ENCODE assay signal across 1 cellular context in the genomic region with DNA sequence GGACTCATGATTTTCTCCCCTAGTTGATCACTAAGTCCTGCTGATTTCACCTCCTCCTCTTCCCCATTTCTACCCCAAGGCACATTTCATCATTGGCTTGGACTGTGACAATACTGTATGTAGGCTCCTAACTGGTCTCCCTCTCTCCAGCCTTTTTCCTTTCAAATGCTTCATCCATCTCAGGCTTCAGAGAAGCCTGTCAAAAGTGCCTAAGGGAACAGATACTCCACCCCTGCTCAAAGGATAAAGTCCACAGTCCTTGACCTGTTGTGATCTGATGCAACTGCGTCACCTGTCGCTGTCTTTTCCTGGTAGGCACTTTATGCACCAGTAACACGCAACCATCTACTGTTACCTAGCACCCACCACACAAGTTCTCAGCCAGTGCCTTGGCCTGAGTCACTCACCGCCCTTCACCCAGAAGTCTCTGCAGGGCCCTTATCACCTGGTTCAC.
TF ChIP-seq lines count a peak whose summit lies in the region.

No MANE protein-coding gene starts in this region.

TF ChIP-seq in HepG2, 621 proteins besides CTCF, POLR2A, EP300 and RAD21 (continued from another document and continues in another):
- no peak for TF ChIP-seq ZNF563 (CRISPR knock-in tag; IDR thresholded peaks at IDR 0.05)
- peak; percentile 89 for TF ChIP-seq NR2F6 (IDR thresholded peaks at IDR 0.05)
- TF ChIP-seq NR2F6 (CRISPR knock-in tag; IDR thresholded peaks at IDR 0.05): peak; percentile 95
- TF ChIP-seq ZNF780A (CRISPR knock-in tag; IDR thresholded peaks at IDR 0.05): no peak
- TF ChIP-seq AHR (CRISPR knock-in tag; IDR thresholded peaks at IDR 0.05): no peak
- TF ChIP-seq SSRP1 (CRISPR knock-in tag; IDR thresholded peaks at IDR 0.05): peak; percentile 74; the same call in 1 of the 2 replicates
- TF ChIP-seq HNF4G (IDR thresholded peaks at IDR 0.05; ENCODE audit: borderline replicate concordance, low read depth, low read length): peak; percentile 92
- TF ChIP-seq HNF4G (CRISPR knock-in tag; IDR thresholded peaks at IDR 0.05; ENCODE audit: borderline replicate concordance, low read depth): peak; percentile 90
- TF ChIP-seq, protein P1, sequence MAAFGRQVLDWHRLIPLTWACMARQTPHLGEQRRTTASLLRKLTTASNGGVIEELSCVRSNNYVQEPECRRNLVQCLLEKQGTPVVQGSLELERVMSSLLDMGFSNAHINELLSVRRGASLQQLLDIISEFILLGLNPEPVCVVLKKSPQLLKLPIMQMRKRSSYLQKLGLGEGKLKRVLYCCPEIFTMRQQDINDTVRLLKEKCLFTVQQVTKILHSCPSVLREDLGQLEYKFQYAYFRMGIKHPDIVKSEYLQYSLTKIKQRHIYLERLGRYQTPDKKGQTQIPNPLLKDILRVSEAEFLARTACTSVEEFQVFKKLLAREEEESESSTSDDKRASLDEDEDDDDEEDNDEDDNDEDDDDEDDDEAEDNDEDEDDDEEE (CRISPR knock-in tag; IDR thresholded peaks at IDR 0.05): no peak
- TF ChIP-seq, protein P2, sequence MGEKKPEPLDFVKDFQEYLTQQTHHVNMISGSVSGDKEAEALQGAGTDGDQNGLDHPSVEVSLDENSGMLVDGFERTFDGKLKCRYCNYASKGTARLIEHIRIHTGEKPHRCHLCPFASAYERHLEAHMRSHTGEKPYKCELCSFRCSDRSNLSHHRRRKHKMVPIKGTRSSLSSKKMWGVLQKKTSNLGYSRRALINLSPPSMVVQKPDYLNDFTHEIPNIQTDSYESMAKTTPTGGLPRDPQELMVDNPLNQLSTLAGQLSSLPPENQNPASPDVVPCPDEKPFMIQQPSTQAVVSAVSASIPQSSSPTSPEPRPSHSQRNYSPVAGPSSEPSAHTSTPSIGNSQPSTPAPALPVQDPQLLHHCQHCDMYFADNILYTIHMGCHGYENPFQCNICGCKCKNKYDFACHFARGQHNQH (CRISPR knock-in tag; IDR thresholded peaks at IDR 0.05): peak; percentile 76
- TF ChIP-seq CCAR2 (optimal IDR thresholded peaks at IDR 0.05; ENCODE audit: low read depth, low read length): no peak
- 0 out of 2 replicates have a peak, but pooled peaks have one; percentile 13 for TF ChIP-seq RFX3 (CRISPR knock-in tag; IDR thresholded peaks at IDR 0.05)
- no peak for TF ChIP-seq ZNF530 (CRISPR knock-in tag; IDR thresholded peaks at IDR 0.05; ENCODE audit: low read depth)
- no peak for TF ChIP-seq MAFG (CRISPR knock-in tag; IDR thresholded peaks at IDR 0.05)
- TF ChIP-seq ZNF253 (CRISPR knock-in tag; IDR thresholded peaks at IDR 0.05; ENCODE audit: borderline replicate concordance): no peak
- TF ChIP-seq, protein P3, sequence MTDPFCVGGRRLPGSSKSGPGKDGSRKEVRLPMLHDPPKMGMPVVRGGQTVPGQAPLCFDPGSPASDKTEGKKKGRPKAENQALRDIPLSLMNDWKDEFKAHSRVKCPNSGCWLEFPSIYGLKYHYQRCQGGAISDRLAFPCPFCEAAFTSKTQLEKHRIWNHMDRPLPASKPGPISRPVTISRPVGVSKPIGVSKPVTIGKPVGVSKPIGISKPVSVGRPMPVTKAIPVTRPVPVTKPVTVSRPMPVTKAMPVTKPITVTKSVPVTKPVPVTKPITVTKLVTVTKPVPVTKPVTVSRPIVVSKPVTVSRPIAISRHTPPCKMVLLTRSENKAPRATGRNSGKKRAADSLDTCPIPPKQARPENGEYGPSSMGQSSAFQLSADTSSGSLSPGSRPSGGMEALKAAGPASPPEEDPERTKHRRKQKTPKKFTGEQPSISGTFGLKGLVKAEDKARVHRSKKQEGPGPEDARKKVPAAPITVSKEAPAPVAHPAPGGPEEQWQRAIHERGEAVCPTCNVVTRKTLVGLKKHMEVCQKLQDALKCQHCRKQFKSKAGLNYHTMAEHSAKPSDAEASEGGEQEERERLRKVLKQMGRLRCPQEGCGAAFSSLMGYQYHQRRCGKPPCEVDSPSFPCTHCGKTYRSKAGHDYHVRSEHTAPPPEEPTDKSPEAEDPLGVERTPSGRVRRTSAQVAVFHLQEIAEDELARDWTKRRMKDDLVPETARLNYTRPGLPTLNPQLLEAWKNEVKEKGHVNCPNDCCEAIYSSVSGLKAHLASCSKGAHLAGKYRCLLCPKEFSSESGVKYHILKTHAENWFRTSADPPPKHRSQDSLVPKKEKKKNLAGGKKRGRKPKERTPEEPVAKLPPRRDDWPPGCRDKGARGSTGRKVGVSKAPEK (CRISPR knock-in tag; IDR thresholded peaks at IDR 0.05; ENCODE audit: borderline replicate concordance): no peak
- TF ChIP-seq ZMYM3 (CRISPR knock-in tag; IDR thresholded peaks at IDR 0.05): 0 out of 2 replicates have a peak, but pooled peaks have one; percentile 23
- TF ChIP-seq ZNF468 (CRISPR knock-in tag; IDR thresholded peaks at IDR 0.05): no peak
- TF ChIP-seq NR2C2 (CRISPR knock-in tag; IDR thresholded peaks at IDR 0.05; ENCODE audit: borderline replicate concordance): peak; percentile 90
- TF ChIP-seq SP2 (CRISPR knock-in tag; IDR thresholded peaks at IDR 0.05): no peak
- peak; percentile 36; the same call in 1 of the 2 replicates for TF ChIP-seq BHLHE40 (IDR thresholded peaks at IDR 0.05; ENCODE audit: low read length)
- no peak for TF ChIP-seq MLLT10 (CRISPR knock-in tag; IDR thresholded peaks at IDR 0.05)
- TF ChIP-seq ZKSCAN8 (CRISPR knock-in tag; IDR thresholded peaks at IDR 0.05; ENCODE audit: borderline replicate concordance): no peak
- TF ChIP-seq GFI1 (CRISPR knock-in tag; IDR thresholded peaks at IDR 0.05; ENCODE audit: borderline replicate concordance): no peak
- TF ChIP-seq, protein P4, sequence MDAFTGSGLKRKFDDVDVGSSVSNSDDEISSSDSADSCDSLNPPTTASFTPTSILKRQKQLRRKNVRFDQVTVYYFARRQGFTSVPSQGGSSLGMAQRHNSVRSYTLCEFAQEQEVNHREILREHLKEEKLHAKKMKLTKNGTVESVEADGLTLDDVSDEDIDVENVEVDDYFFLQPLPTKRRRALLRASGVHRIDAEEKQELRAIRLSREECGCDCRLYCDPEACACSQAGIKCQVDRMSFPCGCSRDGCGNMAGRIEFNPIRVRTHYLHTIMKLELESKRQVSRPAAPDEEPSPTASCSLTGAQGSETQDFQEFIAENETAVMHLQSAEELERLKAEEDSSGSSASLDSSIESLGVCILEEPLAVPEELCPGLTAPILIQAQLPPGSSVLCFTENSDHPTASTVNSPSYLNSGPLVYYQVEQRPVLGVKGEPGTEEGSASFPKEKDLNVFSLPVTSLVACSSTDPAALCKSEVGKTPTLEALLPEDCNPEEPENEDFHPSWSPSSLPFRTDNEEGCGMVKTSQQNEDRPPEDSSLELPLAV (CRISPR knock-in tag; conservative IDR thresholded peaks at IDR 0.05; ENCODE audit: low read depth): no peak
- no peak for TF ChIP-seq ZBTB38 (CRISPR knock-in tag; IDR thresholded peaks at IDR 0.05)
- peak; percentile 31; the same call in 1 of the 2 replicates for TF ChIP-seq MEF2D (CRISPR knock-in tag; IDR thresholded peaks at IDR 0.05)
- TF ChIP-seq IRF2 (CRISPR knock-in tag; IDR thresholded peaks at IDR 0.05): peak; percentile 55; the same call in 1 of the 2 replicates
- peak; percentile 98 for TF ChIP-seq ZNF205 (CRISPR knock-in tag; IDR thresholded peaks at IDR 0.05)
- no peak for TF ChIP-seq ZNF569 (CRISPR knock-in tag; IDR thresholded peaks at IDR 0.05; ENCODE audit: borderline replicate concordance)
- no peak for TF ChIP-seq DNMT3B (CRISPR knock-in tag; conservative IDR thresholded peaks at IDR 0.05)
- TF ChIP-seq, protein P5, sequence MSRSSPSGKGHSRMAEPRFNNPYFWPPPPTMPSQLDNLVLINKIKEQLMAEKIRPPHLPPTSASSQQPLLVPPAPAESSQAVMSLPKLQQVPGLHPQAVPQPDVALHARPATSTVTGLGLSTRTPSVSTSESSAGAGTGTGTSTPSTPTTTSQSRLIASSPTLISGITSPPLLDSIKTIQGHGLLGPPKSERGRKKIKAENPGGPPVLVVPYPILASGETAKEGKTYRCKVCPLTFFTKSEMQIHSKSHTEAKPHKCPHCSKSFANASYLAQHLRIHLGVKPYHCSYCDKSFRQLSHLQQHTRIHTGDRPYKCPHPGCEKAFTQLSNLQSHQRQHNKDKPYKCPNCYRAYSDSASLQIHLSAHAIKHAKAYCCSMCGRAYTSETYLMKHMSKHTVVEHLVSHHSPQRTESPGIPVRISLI (CRISPR knock-in tag; IDR thresholded peaks at IDR 0.05; ENCODE audit: borderline replicate concordance): no peak
- TF ChIP-seq ZFY (CRISPR knock-in tag; IDR thresholded peaks at IDR 0.05): no peak
- no peak for TF ChIP-seq THYN1 (CRISPR knock-in tag; IDR thresholded peaks at IDR 0.05; ENCODE audit: borderline replicate concordance, low read depth)
- TF ChIP-seq, protein P6, sequence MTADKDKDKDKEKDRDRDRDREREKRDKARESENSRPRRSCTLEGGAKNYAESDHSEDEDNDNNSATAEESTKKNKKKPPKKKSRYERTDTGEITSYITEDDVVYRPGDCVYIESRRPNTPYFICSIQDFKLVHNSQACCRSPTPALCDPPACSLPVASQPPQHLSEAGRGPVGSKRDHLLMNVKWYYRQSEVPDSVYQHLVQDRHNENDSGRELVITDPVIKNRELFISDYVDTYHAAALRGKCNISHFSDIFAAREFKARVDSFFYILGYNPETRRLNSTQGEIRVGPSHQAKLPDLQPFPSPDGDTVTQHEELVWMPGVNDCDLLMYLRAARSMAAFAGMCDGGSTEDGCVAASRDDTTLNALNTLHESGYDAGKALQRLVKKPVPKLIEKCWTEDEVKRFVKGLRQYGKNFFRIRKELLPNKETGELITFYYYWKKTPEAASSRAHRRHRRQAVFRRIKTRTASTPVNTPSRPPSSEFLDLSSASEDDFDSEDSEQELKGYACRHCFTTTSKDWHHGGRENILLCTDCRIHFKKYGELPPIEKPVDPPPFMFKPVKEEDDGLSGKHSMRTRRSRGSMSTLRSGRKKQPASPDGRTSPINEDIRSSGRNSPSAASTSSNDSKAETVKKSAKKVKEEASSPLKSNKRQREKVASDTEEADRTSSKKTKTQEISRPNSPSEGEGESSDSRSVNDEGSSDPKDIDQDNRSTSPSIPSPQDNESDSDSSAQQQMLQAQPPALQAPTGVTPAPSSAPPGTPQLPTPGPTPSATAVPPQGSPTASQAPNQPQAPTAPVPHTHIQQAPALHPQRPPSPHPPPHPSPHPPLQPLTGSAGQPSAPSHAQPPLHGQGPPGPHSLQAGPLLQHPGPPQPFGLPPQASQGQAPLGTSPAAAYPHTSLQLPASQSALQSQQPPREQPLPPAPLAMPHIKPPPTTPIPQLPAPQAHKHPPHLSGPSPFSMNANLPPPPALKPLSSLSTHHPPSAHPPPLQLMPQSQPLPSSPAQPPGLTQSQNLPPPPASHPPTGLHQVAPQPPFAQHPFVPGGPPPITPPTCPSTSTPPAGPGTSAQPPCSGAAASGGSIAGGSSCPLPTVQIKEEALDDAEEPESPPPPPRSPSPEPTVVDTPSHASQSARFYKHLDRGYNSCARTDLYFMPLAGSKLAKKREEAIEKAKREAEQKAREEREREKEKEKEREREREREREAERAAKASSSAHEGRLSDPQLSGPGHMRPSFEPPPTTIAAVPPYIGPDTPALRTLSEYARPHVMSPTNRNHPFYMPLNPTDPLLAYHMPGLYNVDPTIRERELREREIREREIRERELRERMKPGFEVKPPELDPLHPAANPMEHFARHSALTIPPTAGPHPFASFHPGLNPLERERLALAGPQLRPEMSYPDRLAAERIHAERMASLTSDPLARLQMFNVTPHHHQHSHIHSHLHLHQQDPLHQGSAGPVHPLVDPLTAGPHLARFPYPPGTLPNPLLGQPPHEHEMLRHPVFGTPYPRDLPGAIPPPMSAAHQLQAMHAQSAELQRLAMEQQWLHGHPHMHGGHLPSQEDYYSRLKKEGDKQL (CRISPR knock-in tag; IDR thresholded peaks at IDR 0.05; ENCODE audit: low read depth): no peak
- TF ChIP-seq ZNF264 (CRISPR knock-in tag; IDR thresholded peaks at IDR 0.05): no peak
- no peak for TF ChIP-seq RBAK (CRISPR knock-in tag; IDR thresholded peaks at IDR 0.05)
- no peak for TF ChIP-seq TCF12 (IDR thresholded peaks at IDR 0.05)
- TF ChIP-seq TCF12 (CRISPR knock-in tag; IDR thresholded peaks at IDR 0.05): no peak
- no peak for TF ChIP-seq CAMTA2 (CRISPR knock-in tag; IDR thresholded peaks at IDR 0.05; ENCODE audit: borderline replicate concordance)
- no peak for TF ChIP-seq FOXP1 (IDR thresholded peaks at IDR 0.05)
- TF ChIP-seq FOXP1 (CRISPR knock-in tag; IDR thresholded peaks at IDR 0.05): peak; percentile 52; the same call in 1 of the 2 replicates
- TF ChIP-seq, protein P7, sequence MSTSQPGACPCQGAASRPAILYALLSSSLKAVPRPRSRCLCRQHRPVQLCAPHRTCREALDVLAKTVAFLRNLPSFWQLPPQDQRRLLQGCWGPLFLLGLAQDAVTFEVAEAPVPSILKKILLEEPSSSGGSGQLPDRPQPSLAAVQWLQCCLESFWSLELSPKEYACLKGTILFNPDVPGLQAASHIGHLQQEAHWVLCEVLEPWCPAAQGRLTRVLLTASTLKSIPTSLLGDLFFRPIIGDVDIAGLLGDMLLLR (CRISPR knock-in tag; IDR thresholded peaks at IDR 0.05): no peak
- TF ChIP-seq EEA1 (CRISPR knock-in tag; IDR thresholded peaks at IDR 0.05; ENCODE audit: borderline replicate concordance): no peak
- no peak for TF ChIP-seq SYNCRIP (IDR thresholded peaks at IDR 0.05; ENCODE audit: insufficient read depth, low read depth, low read length)
- no peak for TF ChIP-seq ZNF737 (CRISPR knock-in tag; IDR thresholded peaks at IDR 0.05; ENCODE audit: borderline replicate concordance)
- TF ChIP-seq, protein P8, sequence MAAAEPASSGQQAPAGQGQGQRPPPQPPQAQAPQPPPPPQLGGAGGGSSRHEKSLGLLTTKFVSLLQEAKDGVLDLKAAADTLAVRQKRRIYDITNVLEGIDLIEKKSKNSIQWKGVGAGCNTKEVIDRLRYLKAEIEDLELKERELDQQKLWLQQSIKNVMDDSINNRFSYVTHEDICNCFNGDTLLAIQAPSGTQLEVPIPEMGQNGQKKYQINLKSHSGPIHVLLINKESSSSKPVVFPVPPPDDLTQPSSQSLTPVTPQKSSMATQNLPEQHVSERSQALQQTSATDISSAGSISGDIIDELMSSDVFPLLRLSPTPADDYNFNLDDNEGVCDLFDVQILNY (CRISPR knock-in tag; conservative IDR thresholded peaks at IDR 0.05): no peak
- no peak for TF ChIP-seq CC2D1A (CRISPR knock-in tag; IDR thresholded peaks at IDR 0.05)
- no peak for TF ChIP-seq PAX8 (CRISPR knock-in tag; IDR thresholded peaks at IDR 0.05; ENCODE audit: borderline replicate concordance)
- TF ChIP-seq PRPF4 (IDR thresholded peaks at IDR 0.05; ENCODE audit: low read depth, low read length, poor library complexity, severe bottlenecking): no peak
- TF ChIP-seq ZNF777 (CRISPR knock-in tag; IDR thresholded peaks at IDR 0.05): no peak
- TF ChIP-seq ZNF33B (CRISPR knock-in tag; IDR thresholded peaks at IDR 0.05): no peak
- TF ChIP-seq PITX1 (CRISPR knock-in tag; IDR thresholded peaks at IDR 0.05): no peak
